In the genomic region with DNA sequence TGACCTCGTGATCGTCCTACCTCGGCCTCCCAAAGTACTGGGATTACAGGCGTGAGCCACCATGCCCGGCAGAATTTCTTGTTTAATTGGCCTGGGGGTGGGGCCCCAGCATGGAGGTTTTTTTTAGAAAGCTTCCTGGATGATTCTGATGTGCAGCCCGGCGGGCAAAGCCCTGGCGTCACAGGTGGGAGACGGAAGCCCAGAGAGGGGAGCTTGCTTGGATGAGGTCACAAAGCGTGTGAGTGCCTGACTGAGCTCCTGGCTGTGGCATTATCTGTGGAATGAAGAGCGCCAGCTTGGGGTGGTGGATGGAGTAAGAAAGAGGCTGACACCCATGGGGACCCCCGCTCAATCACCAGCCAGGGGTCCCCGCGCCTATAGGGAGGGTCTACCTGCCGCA, we compare ENCODE assay signal across 9 cellular contexts. TPM values are rescaled to one million over a fixed set of nuclear protein-coding genes. Genes with fewer than 3 reads are reported as not detected.
DNase-seq lines count a peak whose midpoint lies in the region; ATAC-seq, FAIRE-seq and TF ChIP-seq lines count a peak whose summit lies in the region.
"Had no signal": no experiment of that assay in that cellular context is flagged by ENCODE, and none has a peak within 500 bp of the region (broad histone marks: within the 10 kb centered on the region; RNA-seq: fewer than 3 reads in every experiment).

No MANE protein-coding gene starts in this region.

- TF ChIP-seq EP300 in HepG2 (IDR thresholded peaks at IDR 0.05; ENCODE audit: low read depth in 2 of 2, low read length in 2 of 2), result no peak
- TF ChIP-seq EP300 in HepG2 (CRISPR knock-in tag; IDR thresholded peaks at IDR 0.05; ENCODE audit: borderline replicate concordance), result no peak

- FAIRE-seq in HepG2 (lab: Jason Lieb, UNC), result no peak

- H3K9me3 ChIP-seq in liver (ENCODE audit: control insufficient read depth in 4 of 4, low read length in 3 of 4) (no peaks in the 10 kb centered on the region), HepG2 (ENCODE audit: low read length) (no peaks in the 10 kb centered on the region), aorta (ENCODE audit: control insufficient read depth, low read length) (no peaks in the 10 kb centered on the region)

- no peak overlapping the region for H3K4me2 ChIP-seq in HepG2 (ENCODE audit: low read depth, low read length)

- no peak overlapping the region for H2AFZ ChIP-seq in HepG2 (ENCODE audit: low read length)

- TF ChIP-seq POLR2A in HepG2 (IDR thresholded peaks at IDR 0.05; ENCODE audit: insufficient read depth in 1 of 2, low read depth in 2 of 2, low read length in 2 of 2), result no peak

- H3K27ac ChIP-seq in liver (ENCODE audit: low read depth in 1 of 2, low read length in 2 of 2), result peak overlapping the region; percentile 87 to 95
- H3K27ac ChIP-seq in HepG2 (ENCODE audit: extremely low read length, insufficient read depth, low read length), result no peak overlapping the region
- peak overlapping the region; percentile 69 for H3K27ac ChIP-seq in layer of hippocampus (ENCODE audit: low read depth, low read length)
- peak overlapping the region; percentile 43 to 94 for H3K27ac ChIP-seq in aorta (ENCODE audit: low read depth in 1 of 2, low read length in 2 of 2)
- H3K27ac ChIP-seq: cardiac muscle cell had no signal

- WGBS in liver, result 64% methylated on average over 15 of the region's 15 CpGs
- WGBS in HepG2 (ENCODE audit: low lambda C conversion rate), result 95% methylated on average over 11 of the region's 15 CpGs
- WGBS in aorta, 2 donors, result 11 to 18% methylated on average over 15 of the region's 15 CpGs

- BruUV-seq in HepG2 (replicated peaks; lab: Mats Ljungman, UMichigan), result no TSS peak

- DNase-seq in HepG2 (ENCODE audit: low spot score) (no peak), aorta (peak in 1 of 2 donors; percentile 69), LoVo (ENCODE audit: low spot score) (no peak), cerebellar cortex (ENCODE audit: low spot score) (no peak)
- DNase-seq: NCI-H187, T-helper 9 cell had no signal

- no peak for TF ChIP-seq RAD21 in liver (IDR thresholded peaks at IDR 0.05)
- TF ChIP-seq RAD21 in HepG2 (CRISPR knock-in tag; IDR thresholded peaks at IDR 0.05), result no peak

- H3K9ac ChIP-seq in liver (ENCODE audit: low read depth in 1 of 2, low read length in 2 of 2), result peak overlapping the region; percentile 48 to 70
- H3K9ac ChIP-seq in HepG2 (ENCODE audit: insufficient read depth, low read depth, low read length), result no peak overlapping the region

- H3K79me2 ChIP-seq in HepG2 (ENCODE audit: insufficient read depth, low read length), result peaks cover 57% of the 10 kb centered on the region

- peaks cover 47% of the 10 kb centered on the region for H4K20me1 ChIP-seq in HepG2 (ENCODE audit: insufficient read depth, low read length)

- in situ Hi-C loops in HepG2 (cut with HindIII; ENCODE audit: extremely low pct_ligation_motif_present, low pct_unique_long_range_greater_than_20kb), result no loop called here

- H3K4me1 ChIP-seq in liver (ENCODE audit: control insufficient read depth in 4 of 4, insufficient read depth in 4 of 4, low read length in 3 of 4) (peaks cover 22 to 83% (median 62%) of the 10 kb centered on the region in 4 donors), HepG2 (ENCODE audit: insufficient read depth, low read length) (peaks cover 85% of the 10 kb centered on the region), aorta (ENCODE audit: control insufficient read depth in 1 of 2, insufficient read depth in 2 of 2, low read length in 2 of 2) (no peaks in the 10 kb centered on the region)

- CTCF ChIA-PET in HepG2 (lab: Yijun Ruan, JAX; ENCODE audit: low intra/inter-chr PET ratio, low total read pairs), result interaction anchor here (1.0 kb wide), 1 partner anchor 27 kb away, joined by 3 read pairs; no protein-coding TSS in a partner anchor

- H3K4me3 ChIP-seq in liver (ENCODE audit: low read depth in 1 of 3, low read length in 3 of 3) (peak overlapping the region in 1 of 3 donors; percentile 19), HepG2 (replicated peaks in 1 of 3; ENCODE audit: insufficient read depth in 1 of 3, low read depth in 2 of 3, low read length in 3 of 3) (no peak overlapping the region), aorta (ENCODE audit: low read length in 2 of 2) (no peak overlapping the region)
- H3K4me3 ChIP-seq: cardiac muscle cell had no signal

- ATAC-seq in HepG2 (no peak), aorta (ENCODE audit: low FRiP score) (no peak)

- intact Hi-C loops in HepG2 (cut with micrococcal nuclease; ENCODE audit: unreplicated experiment), result no loop called here
- intact Hi-C loops in aorta (cut with DNase I), result no loop called here

- TF ChIP-seq CTCF in liver (IDR thresholded peaks at IDR 0.05; ENCODE audit: low read depth, low read length, missing input control) (no peak), HepG2 (CRISPR knock-in tag; IDR thresholded peaks at IDR 0.05) (no peak)

- POLR2A ChIA-PET in HepG2 (lab: Yijun Ruan, JAX), result interaction anchor here (0.8 to 1.7 kb wide), 2 partner anchors 24 to 30 kb away, joined by 3 to 6 read pairs; no protein-coding TSS in a partner anchor

- H3K36me3 ChIP-seq in liver (ENCODE audit: control insufficient read depth in 4 of 4, insufficient read depth in 3 of 4, low read depth in 1 of 4, low read length in 3 of 4) (peaks cover 0 to 2% (median 0%) of the 10 kb centered on the region in 4 donors), HepG2 (replicated peaks in 1 of 2; ENCODE audit: control insufficient read depth in 1 of 2, insufficient read depth in 2 of 2, low read length in 2 of 2) (peaks cover 2 to 4% of the 10 kb centered on the region in 2 experiments; a peak in 3 of 5 replicates), aorta (ENCODE audit: control insufficient read depth in 1 of 2, insufficient read depth in 2 of 2, low read length in 1 of 2) (no peaks in the 10 kb centered on the region)
- H3K36me3 ChIP-seq: cardiac muscle cell had no signal

- no peaks in the 10 kb centered on the region for H3K27me3 ChIP-seq in liver (ENCODE audit: control insufficient read depth in 4 of 4, insufficient read depth in 4 of 4, low read length in 3 of 4)
- H3K27me3 ChIP-seq in HepG2 (ENCODE audit: control insufficient read depth in 1 of 2, insufficient read depth in 2 of 2, low read length in 2 of 2), result no peaks in the 10 kb centered on the region
- H3K27me3 ChIP-seq in layer of hippocampus (ENCODE audit: control insufficient read depth, insufficient read depth, low read length), result no peaks in the 10 kb centered on the region
- no peaks in the 10 kb centered on the region for H3K27me3 ChIP-seq in aorta (ENCODE audit: control insufficient read depth in 1 of 2, insufficient read depth in 2 of 2, low read length in 1 of 2)
- H3K27me3 ChIP-seq: cardiac muscle cell had no signal

RNA-seq across cellular contexts. Expression of gene VASN, which starts 4.1 kb away (rescaled TPM):
- 10 to 100 TPM; 19.7 to 22.7 TPM for total RNA-seq in liver
- 10 to 100 TPM in 1 of 2 donors, 1 to 10 TPM in 1; 6.2 to 26.9 TPM for polyA plus RNA-seq in liver
- 6.9 and 18.2 TPM in 2 replicates for total RNA-seq in HepG2 (2016; rRNA removed; fragmentation: Illumina TruSeq; extraction: Trizol)
- 2.8 and 3.3 TPM in 2 replicates for total RNA-seq in HepG2 (2016; cell fraction: cytosol; rRNA removed; fragmentation: Illumina TruSeq; extraction: Trizol; ENCODE audit: low read depth)
- 5.9 and 17.8 TPM in 2 replicates for total RNA-seq in HepG2 (2016; cell fraction: insoluble cytoplasmic fraction; rRNA removed; fragmentation: Illumina TruSeq; extraction: Trizol)
- 5.8 and 6.6 TPM in 2 replicates for total RNA-seq in HepG2 (2016; cell fraction: membrane; rRNA removed; fragmentation: Illumina TruSeq; extraction: Trizol)
- 22.5 and 25.6 TPM in 2 replicates for total RNA-seq in HepG2 (2016; cell fraction: nucleus; rRNA removed; fragmentation: Illumina TruSeq; extraction: Trizol)
- polyA plus RNA-seq in HepG2 (2011; rRNA removed), result 8.4 and 15.5 TPM in 2 replicates
- polyA plus RNA-seq in HepG2 (2011; cell fraction: cytosol; rRNA removed), result 9.0 and 15.7 TPM in 2 replicates
- 47.1 and 58.1 TPM in 2 replicates for polyA plus RNA-seq in HepG2 (2011; cell fraction: nucleus; rRNA removed)
- polyA plus RNA-seq in HepG2 (2012), result 9.8 and 16.9 TPM in 2 replicates
- polyA plus RNA-seq in HepG2 (2016; cell fraction: cytosol; fragmentation: Illumina TruSeq; extraction: Trizol; ENCODE audit: low read depth), result 2.3 and 2.6 TPM in 2 replicates
- polyA plus RNA-seq in HepG2 (2016; cell fraction: insoluble cytoplasmic fraction; fragmentation: Illumina TruSeq; extraction: Trizol; ENCODE audit: low read depth), result 7.7 and 10.2 TPM in 2 replicates
- 3.1 and 4.1 TPM in 2 replicates for polyA plus RNA-seq in HepG2 (2016; cell fraction: membrane; fragmentation: Illumina TruSeq; extraction: Trizol; ENCODE audit: low read depth)
- 40.8 and 43.4 TPM in 2 replicates for polyA plus RNA-seq in HepG2 (2016; cell fraction: nucleus; fragmentation: Illumina TruSeq; extraction: Trizol; ENCODE audit: insufficient read depth, low read depth)
- 1.2 and 47.2 TPM in 2 replicates for polyA minus RNA-seq in HepG2 (2011; rRNA and poly(A)+ RNA removed; ENCODE audit: low replicate concordance)
- 18.8 and 21.5 TPM in 2 replicates for polyA minus RNA-seq in HepG2 (2011; cell fraction: cytosol; rRNA and poly(A)+ RNA removed)
- polyA minus RNA-seq in HepG2 (2011; cell fraction: nucleus; rRNA and poly(A)+ RNA removed), result 32.1 and 35.9 TPM in 2 replicates
- 100 to 1,000 TPM in 1 of 2 donors, 10 to 100 TPM in 1; 67.0 to 120 TPM for total RNA-seq in aorta
- polyA plus RNA-seq in aorta, result 10 to 100 TPM; 21.7 to 51.3 TPM

RNA-seq across cellular contexts. Expression of gene PAM16, which starts 24.6 kb away (rescaled TPM):
- total RNA-seq in liver, result 10 to 100 TPM; 14.0 to 23.8 TPM
- 10 to 100 TPM; 35.3 to 70.5 TPM for polyA plus RNA-seq in liver
- total RNA-seq in HepG2 (2016; rRNA removed; fragmentation: Illumina TruSeq; extraction: Trizol), result 39.5 and 51.8 TPM in 2 replicates
- total RNA-seq in HepG2 (2016; cell fraction: cytosol; rRNA removed; fragmentation: Illumina TruSeq; extraction: Trizol; ENCODE audit: low read depth), result 62.7 and 78.9 TPM in 2 replicates
- 44.0 and 55.1 TPM in 2 replicates for total RNA-seq in HepG2 (2016; cell fraction: insoluble cytoplasmic fraction; rRNA removed; fragmentation: Illumina TruSeq; extraction: Trizol)
- 48.0 and 59.1 TPM in 2 replicates for total RNA-seq in HepG2 (2016; cell fraction: membrane; rRNA removed; fragmentation: Illumina TruSeq; extraction: Trizol)
- total RNA-seq in HepG2 (2016; cell fraction: nucleus; rRNA removed; fragmentation: Illumina TruSeq; extraction: Trizol), result 21.8 and 30.9 TPM in 2 replicates
- 51.5 and 64.5 TPM in 2 replicates for polyA plus RNA-seq in HepG2 (2011; rRNA removed)
- 79.1 and 106 TPM in 2 replicates for polyA plus RNA-seq in HepG2 (2011; cell fraction: cytosol; rRNA removed)
- 59.7 and 63.8 TPM in 2 replicates for polyA plus RNA-seq in HepG2 (2011; cell fraction: nucleus; rRNA removed)
- polyA plus RNA-seq in HepG2 (2012), result 28.9 and 43.2 TPM in 2 replicates
- polyA plus RNA-seq in HepG2 (2016; cell fraction: cytosol; fragmentation: Illumina TruSeq; extraction: Trizol; ENCODE audit: low read depth), result 51.5 and 69.1 TPM in 2 replicates
- 31.2 and 31.7 TPM in 2 replicates for polyA plus RNA-seq in HepG2 (2016; cell fraction: insoluble cytoplasmic fraction; fragmentation: Illumina TruSeq; extraction: Trizol; ENCODE audit: low read depth)
- 35.5 and 47.0 TPM in 2 replicates for polyA plus RNA-seq in HepG2 (2016; cell fraction: membrane; fragmentation: Illumina TruSeq; extraction: Trizol; ENCODE audit: low read depth)
- 70.3 and 85.7 TPM in 2 replicates for polyA plus RNA-seq in HepG2 (2016; cell fraction: nucleus; fragmentation: Illumina TruSeq; extraction: Trizol; ENCODE audit: insufficient read depth, low read depth)
- 22.9 and 24.5 TPM in 2 replicates for polyA minus RNA-seq in HepG2 (2011; rRNA and poly(A)+ RNA removed; ENCODE audit: low replicate concordance)
- 13.2 and 17.4 TPM in 2 replicates for polyA minus RNA-seq in HepG2 (2011; cell fraction: cytosol; rRNA and poly(A)+ RNA removed)
- polyA minus RNA-seq in HepG2 (2011; cell fraction: nucleus; rRNA and poly(A)+ RNA removed), result 12.3 and 12.9 TPM in 2 replicates
- 10 to 100 TPM; 23.6 to 25.5 TPM for total RNA-seq in aorta
- 10 to 100 TPM; 41.7 to 65.2 TPM for polyA plus RNA-seq in aorta

RNA-seq across cellular contexts. Expression of gene CORO7, which starts 40.7 kb away (rescaled TPM):
- total RNA-seq in liver, result 10 to 100 TPM; 16.0 to 21.5 TPM
- polyA plus RNA-seq in liver, result 10 to 100 TPM in 1 of 2 donors, 1 to 10 TPM in 1; 7.3 to 10.0 TPM
- 5.9 and 9.9 TPM in 2 replicates for total RNA-seq in HepG2 (2016; rRNA removed; fragmentation: Illumina TruSeq; extraction: Trizol)
- total RNA-seq in HepG2 (2016; cell fraction: cytosol; rRNA removed; fragmentation: Illumina TruSeq; extraction: Trizol; ENCODE audit: low read depth), result 5.5 and 8.0 TPM in 2 replicates
- 4.0 and 11.9 TPM in 2 replicates for total RNA-seq in HepG2 (2016; cell fraction: insoluble cytoplasmic fraction; rRNA removed; fragmentation: Illumina TruSeq; extraction: Trizol)
- total RNA-seq in HepG2 (2016; cell fraction: membrane; rRNA removed; fragmentation: Illumina TruSeq; extraction: Trizol), result 3.5 and 3.8 TPM in 2 replicates
- total RNA-seq in HepG2 (2016; cell fraction: nucleus; rRNA removed; fragmentation: Illumina TruSeq; extraction: Trizol), result 13.2 and 15.4 TPM in 2 replicates
- polyA plus RNA-seq in HepG2 (2011; rRNA removed), result 14.3 and 17.1 TPM in 2 replicates
- polyA plus RNA-seq in HepG2 (2011; cell fraction: cytosol; rRNA removed), result 2.7 and 6.4 TPM in 2 replicates
- 179 and 209 TPM in 2 replicates for polyA plus RNA-seq in HepG2 (2011; cell fraction: nucleus; rRNA removed)
- polyA plus RNA-seq in HepG2 (2012), result 9.1 and 11.1 TPM in 2 replicates
- 0.66 and 0.77 TPM in 2 replicates for polyA plus RNA-seq in HepG2 (2016; cell fraction: cytosol; fragmentation: Illumina TruSeq; extraction: Trizol; ENCODE audit: low read depth)
- 4.2 and 5.3 TPM in 2 replicates for polyA plus RNA-seq in HepG2 (2016; cell fraction: insoluble cytoplasmic fraction; fragmentation: Illumina TruSeq; extraction: Trizol; ENCODE audit: low read depth)
- polyA plus RNA-seq in HepG2 (2016; cell fraction: membrane; fragmentation: Illumina TruSeq; extraction: Trizol; ENCODE audit: low read depth), result 1.1 and 2.1 TPM in 2 replicates
- polyA plus RNA-seq in HepG2 (2016; cell fraction: nucleus; fragmentation: Illumina TruSeq; extraction: Trizol; ENCODE audit: insufficient read depth, low read depth), result 28.1 and 39.8 TPM in 2 replicates
- polyA minus RNA-seq in HepG2 (2011; rRNA and poly(A)+ RNA removed; ENCODE audit: low replicate concordance), result 26.6 and 27.6 TPM in 2 replicates
- 8.2 and 9.7 TPM in 2 replicates for polyA minus RNA-seq in HepG2 (2011; cell fraction: cytosol; rRNA and poly(A)+ RNA removed)
- 35.3 and 35.7 TPM in 2 replicates for polyA minus RNA-seq in HepG2 (2011; cell fraction: nucleus; rRNA and poly(A)+ RNA removed)
- 10 to 100 TPM; 42.6 to 60.1 TPM for total RNA-seq in aorta
- 10 to 100 TPM; 15.3 to 38.8 TPM for polyA plus RNA-seq in aorta

RNA-seq across cellular contexts. Expression of gene DNAJA3, which starts 50.0 kb away (rescaled TPM):
- total RNA-seq in liver, result 10 to 100 TPM; 39.6 to 86.3 TPM
- 10 to 100 TPM; 57.2 to 73.9 TPM for polyA plus RNA-seq in liver
- total RNA-seq in HepG2 (2016; rRNA removed; fragmentation: Illumina TruSeq; extraction: Trizol), result 75.3 and 77.0 TPM in 2 replicates
- total RNA-seq in HepG2 (2016; cell fraction: cytosol; rRNA removed; fragmentation: Illumina TruSeq; extraction: Trizol; ENCODE audit: low read depth), result 25.0 and 28.5 TPM in 2 replicates
- 71.5 and 76.4 TPM in 2 replicates for total RNA-seq in HepG2 (2016; cell fraction: insoluble cytoplasmic fraction; rRNA removed; fragmentation: Illumina TruSeq; extraction: Trizol)
- 43.5 and 45.7 TPM in 2 replicates for total RNA-seq in HepG2 (2016; cell fraction: membrane; rRNA removed; fragmentation: Illumina TruSeq; extraction: Trizol)
- 42.9 and 52.3 TPM in 2 replicates for total RNA-seq in HepG2 (2016; cell fraction: nucleus; rRNA removed; fragmentation: Illumina TruSeq; extraction: Trizol)
- 79.9 and 83.3 TPM in 2 replicates for polyA plus RNA-seq in HepG2 (2011; rRNA removed)
- 73.4 and 79.2 TPM in 2 replicates for polyA plus RNA-seq in HepG2 (2011; cell fraction: cytosol; rRNA removed)
- 121 and 132 TPM in 2 replicates for polyA plus RNA-seq in HepG2 (2011; cell fraction: nucleus; rRNA removed)
- polyA plus RNA-seq in HepG2 (2012), result 51.0 and 51.3 TPM in 2 replicates
- polyA plus RNA-seq in HepG2 (2016; cell fraction: cytosol; fragmentation: Illumina TruSeq; extraction: Trizol; ENCODE audit: low read depth), result 9.0 and 9.9 TPM in 2 replicates
- 60.7 and 69.6 TPM in 2 replicates for polyA plus RNA-seq in HepG2 (2016; cell fraction: insoluble cytoplasmic fraction; fragmentation: Illumina TruSeq; extraction: Trizol; ENCODE audit: low read depth)
- polyA plus RNA-seq in HepG2 (2016; cell fraction: membrane; fragmentation: Illumina TruSeq; extraction: Trizol; ENCODE audit: low read depth), result 16.3 and 18.8 TPM in 2 replicates
- polyA plus RNA-seq in HepG2 (2016; cell fraction: nucleus; fragmentation: Illumina TruSeq; extraction: Trizol; ENCODE audit: insufficient read depth, low read depth), result 95.3 and 101 TPM in 2 replicates
- 68.2 and 70.0 TPM in 2 replicates for polyA minus RNA-seq in HepG2 (2011; rRNA and poly(A)+ RNA removed; ENCODE audit: low replicate concordance)
- polyA minus RNA-seq in HepG2 (2011; cell fraction: cytosol; rRNA and poly(A)+ RNA removed), result 33.7 and 41.2 TPM in 2 replicates
- polyA minus RNA-seq in HepG2 (2011; cell fraction: nucleus; rRNA and poly(A)+ RNA removed), result 60.1 and 62.8 TPM in 2 replicates
- 10 to 100 TPM; 22.7 to 26.6 TPM for total RNA-seq in aorta
- 10 to 100 TPM; 16.0 to 19.1 TPM for polyA plus RNA-seq in aorta

RNA-seq across cellular contexts. Expression of gene GLIS2, which starts 59.9 kb away (rescaled TPM):
- total RNA-seq in liver, result 1 to 10 TPM; 1.0 to 1.2 TPM
- 1 to 10 TPM in 1 of 2 donors, under 1 TPM in 1; 0.68 to 1.4 TPM for polyA plus RNA-seq in liver
- 0.24 and 0.29 TPM in 2 replicates for total RNA-seq in HepG2 (2016; rRNA removed; fragmentation: Illumina TruSeq; extraction: Trizol)
- 1.0 and 1.1 TPM in 2 replicates for total RNA-seq in HepG2 (2016; cell fraction: cytosol; rRNA removed; fragmentation: Illumina TruSeq; extraction: Trizol; ENCODE audit: low read depth)
- total RNA-seq in HepG2 (2016; cell fraction: insoluble cytoplasmic fraction; rRNA removed; fragmentation: Illumina TruSeq; extraction: Trizol), result 0.18 and 0.30 TPM in 2 replicates
- 0.59 and 0.65 TPM in 2 replicates for total RNA-seq in HepG2 (2016; cell fraction: membrane; rRNA removed; fragmentation: Illumina TruSeq; extraction: Trizol)
- 0.34 and 0.63 TPM in 2 replicates for total RNA-seq in HepG2 (2016; cell fraction: nucleus; rRNA removed; fragmentation: Illumina TruSeq; extraction: Trizol)
- 0.28 and 0.39 TPM in 2 replicates for polyA plus RNA-seq in HepG2 (2011; rRNA removed)
- 0.17 and 0.18 TPM in 2 replicates for polyA plus RNA-seq in HepG2 (2011; cell fraction: cytosol; rRNA removed)
- 1.1 and 1.3 TPM in 2 replicates for polyA plus RNA-seq in HepG2 (2011; cell fraction: nucleus; rRNA removed)
- polyA plus RNA-seq in HepG2 (2012), result 0.91 and 2.0 TPM in 2 replicates
- polyA plus RNA-seq in HepG2 (2016; cell fraction: cytosol; fragmentation: Illumina TruSeq; extraction: Trizol; ENCODE audit: low read depth), result 0.27 and 0.43 TPM in 2 replicates
- polyA plus RNA-seq in HepG2 (2016; cell fraction: insoluble cytoplasmic fraction; fragmentation: Illumina TruSeq; extraction: Trizol; ENCODE audit: low read depth), result 0.70 and 0.86 TPM in 2 replicates
- 1.3 and 1.4 TPM in 2 replicates for polyA plus RNA-seq in HepG2 (2016; cell fraction: membrane; fragmentation: Illumina TruSeq; extraction: Trizol; ENCODE audit: low read depth)
- polyA plus RNA-seq in HepG2 (2016; cell fraction: nucleus; fragmentation: Illumina TruSeq; extraction: Trizol; ENCODE audit: insufficient read depth, low read depth), result 1.6 and 1.8 TPM in 2 replicates
- 0.44 and 3.2 TPM in 2 replicates for polyA minus RNA-seq in HepG2 (2011; rRNA and poly(A)+ RNA removed; ENCODE audit: low replicate concordance)
- polyA minus RNA-seq in HepG2 (2011; cell fraction: cytosol; rRNA and poly(A)+ RNA removed), result 0.18 and 0.99 TPM in 2 replicates
- polyA minus RNA-seq in HepG2 (2011; cell fraction: nucleus; rRNA and poly(A)+ RNA removed), result 0.25 and 0.52 TPM in 2 replicates
- total RNA-seq in aorta, result 10 to 100 TPM; 37.3 to 72.6 TPM
- polyA plus RNA-seq in aorta, result 10 to 100 TPM; 12.3 to 21.3 TPM
